In the genomic region with DNA sequence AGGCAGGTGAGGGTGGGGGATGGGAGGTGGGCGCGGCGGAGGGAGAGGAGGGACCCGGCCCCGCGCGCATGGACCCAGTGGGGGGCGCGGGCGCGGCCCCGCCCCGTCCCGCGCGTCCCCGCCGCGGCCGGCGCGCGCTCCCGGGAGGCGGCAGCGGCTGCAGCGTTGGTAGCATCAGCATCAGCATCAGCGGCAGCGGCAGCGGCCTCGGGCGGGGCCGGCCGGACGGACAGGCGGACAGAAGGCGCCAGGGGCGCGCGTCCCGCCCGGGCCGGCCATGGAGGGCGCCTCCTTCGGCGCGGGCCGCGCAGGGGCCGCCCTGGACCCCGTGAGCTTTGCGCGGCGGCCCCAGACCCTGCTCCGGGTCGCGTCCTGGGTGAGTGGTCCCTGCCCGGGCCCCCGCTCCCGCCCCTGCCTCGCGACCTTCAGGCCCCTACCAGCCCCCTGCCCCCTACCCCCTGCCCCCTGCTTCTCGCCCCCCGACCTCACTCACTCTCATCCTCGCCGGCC, we compare ENCODE assay signal across 8 cellular contexts. TPM values are rescaled to one million over a fixed set of nuclear protein-coding genes. Genes with fewer than 3 reads are reported as not detected.
DNase-seq lines count a peak whose midpoint lies in the region; ATAC-seq and TF ChIP-seq lines count a peak whose summit lies in the region.

SYNGR3 (plus strand) TSS at position 145 of the 510 bp plus-strand sequence; CDS start at position 278, 133 bp downstream.

- H3K9me3 ChIP-seq in neural progenitor cell (ENCODE audit: low read depth): no peaks in the 10 kb centered on the region

- H3K4me1 ChIP-seq in neural progenitor cell: peaks cover 14% of the 10 kb centered on the region

- H3K4me1 Mint-ChIP-seq in Calu3 (ENCODE audit: low read depth, unreplicated experiment) (peaks cover 8% of the 10 kb centered on the region), IgD-negative memory B cell (peaks cover 10 to 13% (median 13%) of the 10 kb centered on the region in 3 donors), chondrocyte (ENCODE audit: low read depth) (peaks cover 10% of the 10 kb centered on the region), neural progenitor cell (peaks cover 18% of the 10 kb centered on the region)

- H3K27ac Mint-ChIP-seq in Calu3 (ENCODE audit: unreplicated experiment): peak within 1 kb of the TSS; percentile 13
- peak within 1 kb of the TSS; percentile 95 to 99 (median 98) for H3K27ac Mint-ChIP-seq in IgD-negative memory B cell
- no peak within 1 kb of the TSS for H3K27ac Mint-ChIP-seq in chondrocyte (ENCODE audit: unreplicated experiment)
- H3K27ac Mint-ChIP-seq in neural progenitor cell: no peak within 1 kb of the TSS

- no peak within 1 kb of the TSS for H3K9ac ChIP-seq in neural progenitor cell

- no peak for DNase-seq in Calu3
- DNase-seq in chondrocyte (ENCODE audit: low spot score): no peak
- DNase-seq in neural progenitor cell (ENCODE audit: low spot score): peak; percentile 71
- DNase-seq in mesenteric fat pad (ENCODE audit: low spot score): no peak
- no peak for DNase-seq in activated gamma-delta T cell treated with Interleukin-2 at 50 U/mL for 16 hours

- no peaks in the 10 kb centered on the region for H3K9me3 Mint-ChIP-seq in Calu3 (ENCODE audit: low read depth, unreplicated experiment)
- H3K9me3 Mint-ChIP-seq in IgD-negative memory B cell: no peaks in the 10 kb centered on the region
- H3K9me3 Mint-ChIP-seq in chondrocyte (ENCODE audit: low read depth): no peaks in the 10 kb centered on the region
- H3K9me3 Mint-ChIP-seq in neural progenitor cell: peaks cover 2% of the 10 kb centered on the region

- no peak for TF ChIP-seq CTCF in Calu3 (IDR thresholded peaks at IDR 0.05; ENCODE audit: unreplicated experiment)
- no peak for TF ChIP-seq CTCF in chondrocyte (IDR thresholded peaks at IDR 0.05)
- no peak for TF ChIP-seq CTCF in neural progenitor cell (IDR thresholded peaks at IDR 0.05)

- peaks cover 24% of the 10 kb centered on the region for H4K20me1 ChIP-seq in neural progenitor cell (ENCODE audit: low read depth)

- H3K27me3 ChIP-seq in neural progenitor cell: peaks cover 58% of the 10 kb centered on the region

- peak within 1 kb of the TSS; percentile 55 for H3K4me3 ChIP-seq in neural progenitor cell

- no peaks in the 10 kb centered on the region for H3K36me3 ChIP-seq in neural progenitor cell

- peaks cover 49% of the 10 kb centered on the region for H3F3A ChIP-seq in neural progenitor cell (ENCODE audit: low read depth)

- CTCF ChIA-PET in Calu3 (lab: Charles Lee): no interaction called here

- intact Hi-C loops in Calu3 (cut with micrococcal nuclease; ENCODE audit: unreplicated experiment): no loop called here

- H3K4me3 Mint-ChIP-seq in Calu3 (ENCODE audit: low read depth, unreplicated experiment): peak within 1 kb of the TSS; percentile 54
- H3K4me3 Mint-ChIP-seq in IgD-negative memory B cell: peak within 1 kb of the TSS; percentile 79 to 95 (median 90)
- H3K4me3 Mint-ChIP-seq in chondrocyte (ENCODE audit: unreplicated experiment): peak within 1 kb of the TSS; percentile 16
- H3K4me3 Mint-ChIP-seq in neural progenitor cell: peak within 1 kb of the TSS; percentile 74

- H3K27ac ChIP-seq in neural progenitor cell: no peak within 1 kb of the TSS

- H3K36me3 Mint-ChIP-seq in Calu3 (ENCODE audit: insufficient read depth, unreplicated experiment): peaks cover 49% of the 10 kb centered on the region
- H3K36me3 Mint-ChIP-seq in IgD-negative memory B cell: no peaks in the 10 kb centered on the region
- peaks cover 2% of the 10 kb centered on the region for H3K36me3 Mint-ChIP-seq in chondrocyte (ENCODE audit: low read depth)
- peaks cover 10% of the 10 kb centered on the region for H3K36me3 Mint-ChIP-seq in neural progenitor cell

- H3K4me2 ChIP-seq in neural progenitor cell: peak within 1 kb of the TSS; percentile 84

- no TSS peak for BruUV-seq in Calu3 (replicated peaks; lab: Mats Ljungman, UMichigan)

- H3K79me2 ChIP-seq in neural progenitor cell (ENCODE audit: low read depth): peaks cover 7% of the 10 kb centered on the region

- peak within 1 kb of the TSS; percentile 45 for H2AFZ ChIP-seq in neural progenitor cell (replicated peaks)

- H3K27me3 Mint-ChIP-seq in Calu3 (ENCODE audit: unreplicated experiment): no peaks in the 10 kb centered on the region
- H3K27me3 Mint-ChIP-seq in IgD-negative memory B cell: no peaks in the 10 kb centered on the region
- H3K27me3 Mint-ChIP-seq in chondrocyte (ENCODE audit: low read depth): peaks cover 14% of the 10 kb centered on the region
- peaks cover 27% of the 10 kb centered on the region for H3K27me3 Mint-ChIP-seq in neural progenitor cell (ENCODE audit: insufficient read depth, low read depth)

- ATAC-seq in HG03520 (IDR thresholded peaks at IDR 0.05; ENCODE audit: unreplicated experiment): no peak
- ATAC-seq in GM19023 (IDR thresholded peaks at IDR 0.05; ENCODE audit: unreplicated experiment): no peak

RNA-seq across cellular contexts. Expression of gene SYNGR3, which starts in this region (rescaled TPM):
- 3.6 and 3.8 TPM in 2 replicates for total RNA-seq in Calu3 (2022)
- polyA plus RNA-seq in IgD-negative memory B cell: 4.9 TPM
- 0.39 to 0.74 TPM (median 0.67 TPM) in 3 replicates for total RNA-seq in chondrocyte
- 4.4 and 8.7 TPM in 2 replicates for total RNA-seq in neural progenitor cell (ENCODE audit: low replicate concordance)
- total RNA-seq in mesenteric fat pad: not detected

Comparison
In these comparisons a context has a peak if more than half of its experiments do, and no peak if none do; other contexts are left out.
1. H3K27ac Mint-ChIP-seq: peak in Calu3 (single experiment) and IgD-negative memory B cell (3 of 3); none in chondrocyte (single experiment) and neural progenitor cell (single experiment).
2. H3K4me3 Mint-ChIP-seq: peak in every context shown above with its lines; median percentile 90 in IgD-negative memory B cell; 74 in neural progenitor cell; 54 in Calu3; 16 in chondrocyte.